8 cellular contexts compared by ENCODE assay signal in genomic region chr19:19538077-19538764, GRCh38. TPM values are rescaled to one million over a fixed set of nuclear protein-coding genes. Genes with fewer than 3 reads are reported as not detected.
DNase-seq lines count a peak whose midpoint lies in the region; ATAC-seq and TF ChIP-seq lines count a peak whose summit lies in the region.

Gene CILP2, plus strand, starts transcription at chr19:19538265. Its CDS starts 85 bp downstream, at chr19:19538350.

- peaks cover 50% of the 10 kb centered on the region for H3K4me1 Mint-ChIP-seq in stimulated activated effector memory CD8-positive, alpha-beta T cell treated with anti-CD3 and anti-CD28 coated beads, Interleukin-12 subunit alpha, Interleukin-12 subunit beta, amount 100 ng/mL, for 72 hours
- H3K4me1 Mint-ChIP-seq in CD14-positive monocyte, result peaks cover 34% of the 10 kb centered on the region

- intact Hi-C loops in CD14-positive monocyte (cut with micrococcal nuclease), result loop anchor here in 1 of 2 donors (10.0 kb wide), 1 partner anchor 237 kb away; no protein-coding TSS in a partner anchor

- peaks cover 3% of the 10 kb centered on the region for H3K9me3 ChIP-seq in BE2C
- H3K9me3 ChIP-seq in iPS-18c (ENCODE audit: control insufficient read depth, insufficient read depth, low read length), result peaks cover 2% of the 10 kb centered on the region

- peak within 1 kb of the TSS; percentile 33 for H3K4me3 ChIP-seq in BE2C (ENCODE audit: low read depth, low read length)
- peak within 1 kb of the TSS; percentile 56 for H3K4me3 ChIP-seq in iPS-18c (ENCODE audit: insufficient read depth, low read depth, low read length)

- H3K4me1 ChIP-seq in BE2C, result no peaks in the 10 kb centered on the region

- peak within 1 kb of the TSS; percentile 79 for H3K27ac Mint-ChIP-seq in stimulated activated effector memory CD8-positive, alpha-beta T cell treated with anti-CD3 and anti-CD28 coated beads, Interleukin-12 subunit alpha, Interleukin-12 subunit beta, amount 100 ng/mL, for 72 hours
- H3K27ac Mint-ChIP-seq in CD14-positive monocyte, result no peak within 1 kb of the TSS

- peaks cover 14% of the 10 kb centered on the region for H3K36me3 Mint-ChIP-seq in stimulated activated effector memory CD8-positive, alpha-beta T cell treated with anti-CD3 and anti-CD28 coated beads, Interleukin-12 subunit alpha, Interleukin-12 subunit beta, amount 100 ng/mL, for 72 hours
- peaks cover 0 to 2% of the 10 kb centered on the region in 2 donors for H3K36me3 Mint-ChIP-seq in CD14-positive monocyte

- DNase-seq in BE2C (peak; percentile 80), HPDE6-E6E7 (ENCODE audit: extremely low spot score) (peak; percentile 49), CD14-positive monocyte (ENCODE audit: low spot score) (no peak)
- DNase-seq in activated T-helper 9 cell treated with anti-CD3 and anti-CD28 coated beads, Interleukin-2, amount 50 U/mL, for 16 hours (ENCODE audit: low read depth), result peak; percentile 23
- DNase-seq in stimulated activated effector memory CD8-positive, alpha-beta T cell treated with anti-CD3 and anti-CD28 coated beads, Interleukin-12 subunit alpha, Interleukin-12 subunit beta, amount 100 ng/mL, for 72 hours (ENCODE audit: low spot score in 2 of 2), result no peak

- H3K36me3 ChIP-seq in BE2C, result no peaks in the 10 kb centered on the region

- ATAC-seq in stimulated activated effector memory CD8-positive, alpha-beta T cell treated with anti-CD3 and anti-CD28 coated beads, Interleukin-12 subunit alpha, Interleukin-12 subunit beta, amount 100 ng/mL, for 72 hours, result peak; percentile 3
- no peak for ATAC-seq in GM18907 (IDR thresholded peaks at IDR 0.05; ENCODE audit: unreplicated experiment)
- ATAC-seq in GM18867 (IDR thresholded peaks at IDR 0.05; ENCODE audit: unreplicated experiment), result no peak

- peaks cover 14% of the 10 kb centered on the region for H3K27me3 ChIP-seq in BE2C

- no peaks in the 10 kb centered on the region for H3K9me3 Mint-ChIP-seq in stimulated activated effector memory CD8-positive, alpha-beta T cell treated with anti-CD3 and anti-CD28 coated beads, Interleukin-12 subunit alpha, Interleukin-12 subunit beta, amount 100 ng/mL, for 72 hours
- peaks cover 0 to 29% (median 21%) of the 10 kb centered on the region in 7 donors for H3K9me3 Mint-ChIP-seq in CD14-positive monocyte

- H3K4me3 Mint-ChIP-seq in stimulated activated effector memory CD8-positive, alpha-beta T cell treated with anti-CD3 and anti-CD28 coated beads, Interleukin-12 subunit alpha, Interleukin-12 subunit beta, amount 100 ng/mL, for 72 hours, result peak within 1 kb of the TSS; percentile 72
- peak within 1 kb of the TSS in 1 of 2 donors; percentile 80 for H3K4me3 Mint-ChIP-seq in CD14-positive monocyte

- H3K27me3 Mint-ChIP-seq in CD14-positive monocyte (ENCODE audit: low read depth in 3 of 3), result peaks cover 37 to 59% (median 53%) of the 10 kb centered on the region in 3 donors

- TF ChIP-seq CTCF in BE2C (IDR thresholded peaks at IDR 0.05; ENCODE audit: low read depth, low read length) (no peak), CD14-positive monocyte (IDR thresholded peaks at IDR 0.05) (no peak)

RNA-seq across cellular contexts. Expression of gene CILP2, which starts in this region (rescaled TPM):
- not detected for polyA plus RNA-seq in BE2C (2012; ENCODE audit: insufficient read depth, insufficient read length, low read depth)
- polyA plus RNA-seq in CD14-positive monocyte, result not detected

Comparison
In these comparisons a context has a peak if more than half of its experiments do, and no peak if none do; other contexts are left out.
1. DNase-seq: peak in BE2C (single experiment), HPDE6-E6E7 (single experiment) and activated T-helper 9 cell treated with anti-CD3 and anti-CD28 coated beads, Interleukin-2, amount 50 U/mL, for 16 hours (single experiment); none in stimulated activated effector memory CD8-positive, alpha-beta T cell treated with anti-CD3 and anti-CD28 coated beads, Interleukin-12 subunit alpha, Interleukin-12 subunit beta, amount 100 ng/mL, for 72 hours (0 of 2) and CD14-positive monocyte (single experiment).